8 cellular contexts compared by ENCODE assay signal in genomic region chr19:11505032-11505503, GRCh38.
DNase-seq lines count a peak whose midpoint lies in the region; ATAC-seq lines count a peak whose summit lies in the region.

No MANE protein-coding gene starts in this region.

- peak overlapping the region; percentile 92 for H3K27ac ChIP-seq in caudate nucleus (ENCODE audit: low read depth, low read length)

- DNase-seq in AG08395 (ENCODE audit: low spot score) (peak; percentile 99), NCI-H2227 treated with DMSO at 0.1 percent for 48 hours (lab: John Stamatoyannopoulos, UW) (peak; percentile 84), caudate nucleus (lab: John Stamatoyannopoulos, UW) (peak; percentile 47 to 98 (median 92)), islet precursor cell (peak; percentile 99)
- peak; percentile 89 to 93 (median 90) for DNase-seq in activated CD4-positive, CD25-positive, alpha-beta regulatory T cell (lab: John Stamatoyannopoulos, UW)
- peak; percentile 97 for DNase-seq in stimulated activated CD4-positive, alpha-beta T cell treated with anti-CD3 and anti-CD28 coated beads, Interleukin-12 subunit alpha, Interleukin-12 subunit beta, amount 100 ng/mL, for 4 hours

- ATAC-seq in GM19023 (IDR thresholded peaks at IDR 0.05; ENCODE audit: unreplicated experiment) (peak; percentile 91), HG03196 (IDR thresholded peaks at IDR 0.05; ENCODE audit: unreplicated experiment) (peak; percentile 78)

Comparison
In these comparisons a context has a peak if more than half of its experiments do, and no peak if none do; other contexts are left out.
1. Peak in every context shown above with its lines: DNase-seq, ATAC-seq and H3K27ac ChIP-seq.